Comparison of ENCODE assay signal across 1 cellular context in genomic region chr7:148684289-148684688, GRCh38.
TF ChIP-seq lines count a peak whose summit lies in the region.

No MANE protein-coding gene starts in this region.

TF ChIP-seq in GM23338, 12 proteins besides CTCF, POLR2A, EP300 and RAD21 (continued from another document):
- TF ChIP-seq, protein P1, sequence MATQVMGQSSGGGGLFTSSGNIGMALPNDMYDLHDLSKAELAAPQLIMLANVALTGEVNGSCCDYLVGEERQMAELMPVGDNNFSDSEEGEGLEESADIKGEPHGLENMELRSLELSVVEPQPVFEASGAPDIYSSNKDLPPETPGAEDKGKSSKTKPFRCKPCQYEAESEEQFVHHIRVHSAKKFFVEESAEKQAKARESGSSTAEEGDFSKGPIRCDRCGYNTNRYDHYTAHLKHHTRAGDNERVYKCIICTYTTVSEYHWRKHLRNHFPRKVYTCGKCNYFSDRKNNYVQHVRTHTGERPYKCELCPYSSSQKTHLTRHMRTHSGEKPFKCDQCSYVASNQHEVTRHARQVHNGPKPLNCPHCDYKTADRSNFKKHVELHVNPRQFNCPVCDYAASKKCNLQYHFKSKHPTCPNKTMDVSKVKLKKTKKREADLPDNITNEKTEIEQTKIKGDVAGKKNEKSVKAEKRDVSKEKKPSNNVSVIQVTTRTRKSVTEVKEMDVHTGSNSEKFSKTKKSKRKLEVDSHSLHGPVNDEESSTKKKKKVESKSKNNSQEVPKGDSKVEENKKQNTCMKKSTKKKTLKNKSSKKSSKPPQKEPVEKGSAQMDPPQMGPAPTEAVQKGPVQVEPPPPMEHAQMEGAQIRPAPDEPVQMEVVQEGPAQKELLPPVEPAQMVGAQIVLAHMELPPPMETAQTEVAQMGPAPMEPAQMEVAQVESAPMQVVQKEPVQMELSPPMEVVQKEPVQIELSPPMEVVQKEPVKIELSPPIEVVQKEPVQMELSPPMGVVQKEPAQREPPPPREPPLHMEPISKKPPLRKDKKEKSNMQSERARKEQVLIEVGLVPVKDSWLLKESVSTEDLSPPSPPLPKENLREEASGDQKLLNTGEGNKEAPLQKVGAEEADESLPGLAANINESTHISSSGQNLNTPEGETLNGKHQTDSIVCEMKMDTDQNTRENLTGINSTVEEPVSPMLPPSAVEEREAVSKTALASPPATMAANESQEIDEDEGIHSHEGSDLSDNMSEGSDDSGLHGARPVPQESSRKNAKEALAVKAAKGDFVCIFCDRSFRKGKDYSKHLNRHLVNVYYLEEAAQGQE (IDR thresholded peaks at IDR 0.05; ENCODE audit: unreplicated experiment) = no peak
- TF ChIP-seq EZH2 (IDR thresholded peaks at IDR 0.05; ENCODE audit: low read depth, unreplicated experiment) (no peak), ZNF114 (CRISPR knock-in tag; IDR thresholded peaks at IDR 0.05) (no peak), ETS1 (IDR thresholded peaks at IDR 0.05) (no peak), EZH2phosphoT487 (IDR thresholded peaks at IDR 0.05; ENCODE audit: unreplicated experiment) (no peak)
TF ChIP-seq in GM23338: peak in this region for 0.
